Comparison of ENCODE assay signal across 17 cellular contexts in the genomic region with DNA sequence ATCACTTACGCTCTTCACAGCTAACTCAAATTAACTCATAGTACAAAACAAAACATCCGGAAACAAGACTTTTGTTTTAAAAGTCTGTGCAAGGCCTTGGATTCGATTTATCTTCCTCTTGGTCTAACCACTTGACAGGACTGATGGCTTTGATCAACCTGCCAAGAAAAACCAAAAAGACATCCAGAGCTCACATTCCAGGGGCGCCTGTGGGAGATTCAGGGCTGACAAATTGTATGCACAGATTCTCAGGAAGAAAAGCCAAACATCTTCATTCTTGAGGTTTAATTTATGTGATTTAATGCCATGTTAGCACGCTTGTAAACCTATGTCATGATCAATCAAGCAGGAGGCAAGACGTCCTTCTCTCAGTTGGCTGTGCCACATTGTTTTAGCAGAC.
DNase-seq lines count a peak whose midpoint lies in the region; ATAC-seq and TF ChIP-seq lines count a peak whose summit lies in the region.
"Had no signal": no experiment of that assay in that cellular context is flagged by ENCODE, and none has a peak within 500 bp of the region (broad histone marks: within the 10 kb centered on the region; RNA-seq: fewer than 3 reads in every experiment).

No MANE protein-coding gene starts in this region.

- no peaks in the 10 kb centered on the region for H3K9me2 ChIP-seq in OCI-LY7 (ENCODE audit: insufficient read depth, low read length)

- H3K36me3 Mint-ChIP-seq in MCF 10A (ENCODE audit: insufficient read depth, unreplicated experiment): no peaks in the 10 kb centered on the region

- H3K4me1 ChIP-seq in breast epithelium: no peaks in the 10 kb centered on the region
- peaks cover 11% of the 10 kb centered on the region for H3K4me1 ChIP-seq in OCI-LY7 (ENCODE audit: insufficient read depth, low read length, poor library complexity, severe bottlenecking)

- no peak overlapping the region for H2AFZ ChIP-seq in OCI-LY7 (ENCODE audit: low read length)

- H3K27ac Mint-ChIP-seq in MCF 10A (ENCODE audit: low read depth, unreplicated experiment): no peak overlapping the region
- H3K27ac Mint-ChIP-seq: activated naive CD4-positive, alpha-beta T cell treated with anti-CD3 and anti-CD28 coated beads, Interleukin-2, amount 50 U/mL, for 72 hours had no signal

- ATAC-seq in GM18873 (IDR thresholded peaks at IDR 0.05; ENCODE audit: low FRiP score, unreplicated experiment): no peak
- ATAC-seq: activated naive CD4-positive, alpha-beta T cell treated with anti-CD3 and anti-CD28 coated beads, Interleukin-2, amount 50 U/mL, for 72 hours had no signal

- H3K4me3 ChIP-seq in breast epithelium (no peak overlapping the region), kidney epithelial cell (ENCODE audit: low read depth, low read length) (no peak overlapping the region), OCI-LY7 (ENCODE audit: low read depth, low read length, poor library complexity, severe bottlenecking) (no peak overlapping the region)

- intact Hi-C loops in MCF 10A (cut with micrococcal nuclease) (no loop called here), breast epithelium (cut with DNase I; ENCODE audit: low total_unique reads) (no loop called here), OCI-LY7 (cut with micrococcal nuclease; ENCODE audit: unreplicated experiment) (no loop called here)

- H3K27ac ChIP-seq in breast epithelium (no peak overlapping the region), OCI-LY7 (ENCODE audit: low read depth, low read length, poor library complexity, severe bottlenecking) (no peak overlapping the region)
- H3K27ac ChIP-seq: 22Rv1, epithelial cell of prostate had no signal

- peaks cover 38% of the 10 kb centered on the region for H3K27me3 Mint-ChIP-seq in MCF 10A (ENCODE audit: insufficient read depth, unreplicated experiment)

- DNase-seq in MCF 10A (ENCODE audit: unreplicated experiment): peak; percentile 57
- DNase-seq in breast epithelium (ENCODE audit: low spot score in 2 of 2): no peak
- peak; percentile 100 for DNase-seq in amniotic epithelial cell (ENCODE audit: low read depth)
- DNase-seq in kidney epithelial cell (ENCODE audit: low read depth): peak; percentile 87
- DNase-seq in NCI-H1930 (lab: John Stamatoyannopoulos, UW): no peak
- DNase-seq in OCI-LY7 (ENCODE audit: low spot score): no peak
- DNase-seq in activated CD4-positive, alpha-beta T cell treated with anti-CD3 and anti-CD28 coated beads for 4 hours: no peak
- DNase-seq: activated CD8-positive, alpha-beta memory T cell treated with anti-CD3 and anti-CD28 coated beads, Interleukin-2, amount 50 U/mL, for 48 hours; COR-L47; hippocampal formation; NCI-H1417; NCI-H524; small intestine had no signal

- H3K4me2 ChIP-seq in OCI-LY7 (ENCODE audit: low read length): no peak overlapping the region

- no peak overlapping the region for H3K4me3 Mint-ChIP-seq in MCF 10A (ENCODE audit: unreplicated experiment)

- H3K9me3 ChIP-seq in breast epithelium (no peaks in the 10 kb centered on the region), OCI-LY7 (ENCODE audit: low read length) (peaks cover 11% of the 10 kb centered on the region; the same call in 1 of the 2 replicates)

- POLR2A ChIA-PET in MCF 10A (lab: Yijun Ruan, JAX) (interaction anchor here (0.7 to 0.8 kb wide), 2 partner anchors 73 to 219 kb away, joined by 3 read pairs; no protein-coding TSS in a partner anchor), OCI-LY7 (lab: Charles Lee) (interaction anchor here (0.7 to 2.7 kb wide), 2 partner anchors 9 to 88 kb away, joined by 3 to 8 read pairs; no protein-coding TSS in a partner anchor)

- no peaks in the 10 kb centered on the region for H3K36me3 ChIP-seq in breast epithelium
- no peaks in the 10 kb centered on the region for H3K36me3 ChIP-seq in kidney epithelial cell (ENCODE audit: control insufficient read depth, insufficient read depth, low read length)
- H3K36me3 ChIP-seq in OCI-LY7 (ENCODE audit: insufficient read depth, low read length): peaks cover 4% of the 10 kb centered on the region; the same call in 1 of the 2 replicates

- peaks cover 15% of the 10 kb centered on the region for H3K4me1 Mint-ChIP-seq in MCF 10A (ENCODE audit: insufficient read depth, unreplicated experiment)

- H4K20me1 ChIP-seq in OCI-LY7 (ENCODE audit: insufficient read depth, low read length): no peaks in the 10 kb centered on the region

- H3K9me3 Mint-ChIP-seq in MCF 10A (ENCODE audit: unreplicated experiment): no peaks in the 10 kb centered on the region

- H3K27me3 ChIP-seq in breast epithelium (no peaks in the 10 kb centered on the region), kidney epithelial cell (ENCODE audit: control insufficient read depth, insufficient read depth, low read length) (no peaks in the 10 kb centered on the region)

- no peak for TF ChIP-seq POLR2A in breast epithelium (IDR thresholded peaks at IDR 0.05)

- CTCF ChIA-PET in MCF 10A (lab: Yijun Ruan, JAX): no interaction called here
- CTCF ChIA-PET in OCI-LY7 (lab: Charles Lee; ENCODE audit: unreplicated experiment): no interaction called here

- no peaks in the 10 kb centered on the region for H3K79me2 ChIP-seq in OCI-LY7 (ENCODE audit: insufficient read depth, low read depth, low read length)

- BruUV-seq in MCF 10A (replicated peaks; lab: Mats Ljungman, UMichigan): no TSS peak
- BruUV-seq in OCI-LY7 (replicated peaks; lab: Mats Ljungman, UMichigan): no TSS peak

- TF ChIP-seq CTCF in MCF 10A (IDR thresholded peaks at IDR 0.05; ENCODE audit: unreplicated experiment) (no peak), breast epithelium (IDR thresholded peaks at IDR 0.05) (no peak), kidney epithelial cell (IDR thresholded peaks at IDR 0.05; ENCODE audit: insufficient read depth, low read length, poor library complexity, severe bottlenecking) (no peak), OCI-LY7 (conservative IDR thresholded peaks at IDR 0.05; ENCODE audit: low read length) (no peak)

Comparison
In these comparisons a context has a peak if more than half of its experiments do, and no peak if none do; other contexts are left out.
1. DNase-seq: peak in MCF 10A (single experiment), amniotic epithelial cell (single experiment) and kidney epithelial cell (single experiment); none in breast epithelium (0 of 2), NCI-H1930 (0 of 2), OCI-LY7 (single experiment) and activated CD4-positive, alpha-beta T cell treated with anti-CD3 and anti-CD28 coated beads for 4 hours (0 of 2).